Comparison of ENCODE assay signal across 1 cellular context in the genomic region with DNA sequence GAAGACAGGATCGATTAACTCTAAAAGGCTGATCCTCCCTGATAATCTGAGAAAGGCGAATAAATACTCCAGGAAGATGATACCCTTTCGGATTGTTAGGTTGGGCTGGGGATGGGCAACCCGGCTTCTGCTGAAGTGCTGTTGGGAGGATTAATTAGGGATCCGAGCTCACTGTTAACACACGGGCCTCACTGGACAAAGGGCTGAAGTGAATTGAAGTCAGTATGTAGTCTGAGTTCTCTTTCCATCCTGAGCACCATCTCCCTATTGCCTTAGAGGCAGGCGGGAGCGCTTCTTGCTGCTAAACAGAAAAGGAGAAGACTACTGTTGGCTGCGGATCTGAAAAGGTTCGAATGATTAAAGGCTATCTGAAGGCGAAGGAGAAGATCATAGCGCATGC.
TF ChIP-seq lines count a peak whose summit lies in the region.

No MANE protein-coding gene starts in this region.

TF ChIP-seq in WTC11, 78 proteins besides CTCF, POLR2A, EP300 and RAD21:
- TF ChIP-seq GABPB1 (CRISPR knock-in tag; IDR thresholded peaks at IDR 0.05): no peak
- TF ChIP-seq, protein P1, sequence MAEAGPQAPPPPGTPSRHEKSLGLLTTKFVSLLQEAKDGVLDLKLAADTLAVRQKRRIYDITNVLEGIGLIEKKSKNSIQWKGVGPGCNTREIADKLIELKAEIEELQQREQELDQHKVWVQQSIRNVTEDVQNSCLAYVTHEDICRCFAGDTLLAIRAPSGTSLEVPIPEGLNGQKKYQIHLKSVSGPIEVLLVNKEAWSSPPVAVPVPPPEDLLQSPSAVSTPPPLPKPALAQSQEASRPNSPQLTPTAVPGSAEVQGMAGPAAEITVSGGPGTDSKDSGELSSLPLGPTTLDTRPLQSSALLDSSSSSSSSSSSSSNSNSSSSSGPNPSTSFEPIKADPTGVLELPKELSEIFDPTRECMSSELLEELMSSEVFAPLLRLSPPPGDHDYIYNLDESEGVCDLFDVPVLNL (CRISPR knock-in tag; IDR thresholded peaks at IDR 0.05; ENCODE audit: borderline replicate concordance, low read depth): no peak
- TF ChIP-seq, protein P2, sequence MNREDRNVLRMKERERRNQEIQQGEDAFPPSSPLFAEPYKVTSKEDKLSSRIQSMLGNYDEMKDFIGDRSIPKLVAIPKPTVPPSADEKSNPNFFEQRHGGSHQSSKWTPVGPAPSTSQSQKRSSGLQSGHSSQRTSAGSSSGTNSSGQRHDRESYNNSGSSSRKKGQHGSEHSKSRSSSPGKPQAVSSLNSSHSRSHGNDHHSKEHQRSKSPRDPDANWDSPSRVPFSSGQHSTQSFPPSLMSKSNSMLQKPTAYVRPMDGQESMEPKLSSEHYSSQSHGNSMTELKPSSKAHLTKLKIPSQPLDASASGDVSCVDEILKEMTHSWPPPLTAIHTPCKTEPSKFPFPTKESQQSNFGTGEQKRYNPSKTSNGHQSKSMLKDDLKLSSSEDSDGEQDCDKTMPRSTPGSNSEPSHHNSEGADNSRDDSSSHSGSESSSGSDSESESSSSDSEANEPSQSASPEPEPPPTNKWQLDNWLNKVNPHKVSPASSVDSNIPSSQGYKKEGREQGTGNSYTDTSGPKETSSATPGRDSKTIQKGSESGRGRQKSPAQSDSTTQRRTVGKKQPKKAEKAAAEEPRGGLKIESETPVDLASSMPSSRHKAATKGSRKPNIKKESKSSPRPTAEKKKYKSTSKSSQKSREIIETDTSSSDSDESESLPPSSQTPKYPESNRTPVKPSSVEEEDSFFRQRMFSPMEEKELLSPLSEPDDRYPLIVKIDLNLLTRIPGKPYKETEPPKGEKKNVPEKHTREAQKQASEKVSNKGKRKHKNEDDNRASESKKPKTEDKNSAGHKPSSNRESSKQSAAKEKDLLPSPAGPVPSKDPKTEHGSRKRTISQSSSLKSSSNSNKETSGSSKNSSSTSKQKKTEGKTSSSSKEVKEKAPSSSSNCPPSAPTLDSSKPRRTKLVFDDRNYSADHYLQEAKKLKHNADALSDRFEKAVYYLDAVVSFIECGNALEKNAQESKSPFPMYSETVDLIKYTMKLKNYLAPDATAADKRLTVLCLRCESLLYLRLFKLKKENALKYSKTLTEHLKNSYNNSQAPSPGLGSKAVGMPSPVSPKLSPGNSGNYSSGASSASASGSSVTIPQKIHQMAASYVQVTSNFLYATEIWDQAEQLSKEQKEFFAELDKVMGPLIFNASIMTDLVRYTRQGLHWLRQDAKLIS (CRISPR knock-in tag; IDR thresholded peaks at IDR 0.05; ENCODE audit: borderline replicate concordance): no peak
- TF ChIP-seq, protein P3, sequence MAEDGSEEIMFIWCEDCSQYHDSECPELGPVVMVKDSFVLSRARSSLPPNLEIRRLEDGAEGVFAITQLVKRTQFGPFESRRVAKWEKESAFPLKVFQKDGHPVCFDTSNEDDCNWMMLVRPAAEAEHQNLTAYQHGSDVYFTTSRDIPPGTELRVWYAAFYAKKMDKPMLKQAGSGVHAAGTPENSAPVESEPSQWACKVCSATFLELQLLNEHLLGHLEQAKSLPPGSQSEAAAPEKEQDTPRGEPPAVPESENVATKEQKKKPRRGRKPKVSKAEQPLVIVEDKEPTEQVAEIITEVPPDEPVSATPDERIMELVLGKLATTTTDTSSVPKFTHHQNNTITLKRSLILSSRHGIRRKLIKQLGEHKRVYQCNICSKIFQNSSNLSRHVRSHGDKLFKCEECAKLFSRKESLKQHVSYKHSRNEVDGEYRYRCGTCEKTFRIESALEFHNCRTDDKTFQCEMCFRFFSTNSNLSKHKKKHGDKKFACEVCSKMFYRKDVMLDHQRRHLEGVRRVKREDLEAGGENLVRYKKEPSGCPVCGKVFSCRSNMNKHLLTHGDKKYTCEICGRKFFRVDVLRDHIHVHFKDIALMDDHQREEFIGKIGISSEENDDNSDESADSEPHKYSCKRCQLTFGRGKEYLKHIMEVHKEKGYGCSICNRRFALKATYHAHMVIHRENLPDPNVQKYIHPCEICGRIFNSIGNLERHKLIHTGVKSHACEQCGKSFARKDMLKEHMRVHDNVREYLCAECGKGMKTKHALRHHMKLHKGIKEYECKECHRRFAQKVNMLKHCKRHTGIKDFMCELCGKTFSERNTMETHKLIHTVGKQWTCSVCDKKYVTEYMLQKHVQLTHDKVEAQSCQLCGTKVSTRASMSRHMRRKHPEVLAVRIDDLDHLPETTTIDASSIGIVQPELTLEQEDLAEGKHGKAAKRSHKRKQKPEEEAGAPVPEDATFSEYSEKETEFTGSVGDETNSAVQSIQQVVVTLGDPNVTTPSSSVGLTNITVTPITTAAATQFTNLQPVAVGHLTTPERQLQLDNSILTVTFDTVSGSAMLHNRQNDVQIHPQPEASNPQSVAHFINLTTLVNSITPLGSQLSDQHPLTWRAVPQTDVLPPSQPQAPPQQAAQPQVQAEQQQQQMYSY (CRISPR knock-in tag; IDR thresholded peaks at IDR 0.05): no peak
- no peak for TF ChIP-seq ZNF138 (CRISPR knock-in tag; conservative IDR thresholded peaks at IDR 0.05)
- no peak for TF ChIP-seq SP1 (CRISPR knock-in tag; conservative IDR thresholded peaks at IDR 0.05)
- no peak for TF ChIP-seq MXD4 (CRISPR knock-in tag; IDR thresholded peaks at IDR 0.05; ENCODE audit: borderline replicate concordance)
- TF ChIP-seq, protein P4, sequence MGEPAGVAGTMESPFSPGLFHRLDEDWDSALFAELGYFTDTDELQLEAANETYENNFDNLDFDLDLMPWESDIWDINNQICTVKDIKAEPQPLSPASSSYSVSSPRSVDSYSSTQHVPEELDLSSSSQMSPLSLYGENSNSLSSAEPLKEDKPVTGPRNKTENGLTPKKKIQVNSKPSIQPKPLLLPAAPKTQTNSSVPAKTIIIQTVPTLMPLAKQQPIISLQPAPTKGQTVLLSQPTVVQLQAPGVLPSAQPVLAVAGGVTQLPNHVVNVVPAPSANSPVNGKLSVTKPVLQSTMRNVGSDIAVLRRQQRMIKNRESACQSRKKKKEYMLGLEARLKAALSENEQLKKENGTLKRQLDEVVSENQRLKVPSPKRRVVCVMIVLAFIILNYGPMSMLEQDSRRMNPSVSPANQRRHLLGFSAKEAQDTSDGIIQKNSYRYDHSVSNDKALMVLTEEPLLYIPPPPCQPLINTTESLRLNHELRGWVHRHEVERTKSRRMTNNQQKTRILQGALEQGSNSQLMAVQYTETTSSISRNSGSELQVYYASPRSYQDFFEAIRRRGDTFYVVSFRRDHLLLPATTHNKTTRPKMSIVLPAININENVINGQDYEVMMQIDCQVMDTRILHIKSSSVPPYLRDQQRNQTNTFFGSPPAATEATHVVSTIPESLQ (CRISPR knock-in tag; IDR thresholded peaks at IDR 0.05): no peak
- TF ChIP-seq, protein P5, sequence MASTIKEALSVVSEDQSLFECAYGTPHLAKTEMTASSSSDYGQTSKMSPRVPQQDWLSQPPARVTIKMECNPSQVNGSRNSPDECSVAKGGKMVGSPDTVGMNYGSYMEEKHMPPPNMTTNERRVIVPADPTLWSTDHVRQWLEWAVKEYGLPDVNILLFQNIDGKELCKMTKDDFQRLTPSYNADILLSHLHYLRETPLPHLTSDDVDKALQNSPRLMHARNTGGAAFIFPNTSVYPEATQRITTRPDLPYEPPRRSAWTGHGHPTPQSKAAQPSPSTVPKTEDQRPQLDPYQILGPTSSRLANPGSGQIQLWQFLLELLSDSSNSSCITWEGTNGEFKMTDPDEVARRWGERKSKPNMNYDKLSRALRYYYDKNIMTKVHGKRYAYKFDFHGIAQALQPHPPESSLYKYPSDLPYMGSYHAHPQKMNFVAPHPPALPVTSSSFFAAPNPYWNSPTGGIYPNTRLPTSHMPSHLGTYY (CRISPR knock-in tag; IDR thresholded peaks at IDR 0.05): no peak
- TF ChIP-seq FOXP1 (CRISPR knock-in tag; IDR thresholded peaks at IDR 0.05; ENCODE audit: borderline replicate concordance): no peak
- TF ChIP-seq, protein P6, sequence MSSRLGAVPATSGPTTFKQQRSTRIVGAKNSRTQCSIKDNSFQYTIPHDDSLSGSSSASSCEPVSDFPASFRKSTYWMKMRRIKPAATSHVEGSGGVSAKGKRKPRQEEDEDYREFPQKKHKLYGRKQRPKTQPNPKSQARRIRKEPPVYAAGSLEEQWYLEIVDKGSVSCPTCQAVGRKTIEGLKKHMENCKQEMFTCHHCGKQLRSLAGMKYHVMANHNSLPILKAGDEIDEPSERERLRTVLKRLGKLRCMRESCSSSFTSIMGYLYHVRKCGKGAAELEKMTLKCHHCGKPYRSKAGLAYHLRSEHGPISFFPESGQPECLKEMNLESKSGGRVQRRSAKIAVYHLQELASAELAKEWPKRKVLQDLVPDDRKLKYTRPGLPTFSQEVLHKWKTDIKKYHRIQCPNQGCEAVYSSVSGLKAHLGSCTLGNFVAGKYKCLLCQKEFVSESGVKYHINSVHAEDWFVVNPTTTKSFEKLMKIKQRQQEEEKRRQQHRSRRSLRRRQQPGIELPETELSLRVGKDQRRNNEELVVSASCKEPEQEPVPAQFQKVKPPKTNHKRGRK (CRISPR knock-in tag; IDR thresholded peaks at IDR 0.05; ENCODE audit: borderline replicate concordance): no peak
- no peak for TF ChIP-seq OVOL2 (CRISPR knock-in tag; IDR thresholded peaks at IDR 0.05; ENCODE audit: borderline replicate concordance)
